19 cellular contexts compared by ENCODE assay signal in the genomic region with DNA sequence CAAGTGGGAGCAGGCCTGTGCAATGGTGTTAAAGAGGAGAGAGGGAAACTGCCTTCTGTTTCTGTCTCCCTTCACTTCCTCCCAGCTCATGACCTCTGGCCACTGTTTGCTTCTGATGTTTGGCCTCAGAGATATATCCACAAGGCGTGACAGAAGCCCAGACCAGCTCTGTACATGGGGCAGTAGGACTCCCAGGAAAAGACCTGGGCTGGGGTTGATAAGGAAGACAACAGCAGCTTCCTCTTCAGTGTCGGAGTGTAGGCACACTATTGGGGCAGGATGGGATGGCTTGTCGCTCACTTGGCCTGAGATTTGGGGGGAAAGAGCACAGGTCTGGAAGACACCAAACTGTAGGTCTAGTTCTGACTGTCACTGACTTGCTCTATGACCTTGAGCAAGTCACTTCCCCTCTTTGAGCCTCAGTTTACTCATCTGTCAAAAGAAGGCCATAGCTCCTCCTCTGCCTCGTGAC.
"Had no signal": no experiment of that assay in that cellular context is flagged by ENCODE, and none has a peak within 500 bp of the region (broad histone marks: within the 10 kb centered on the region; RNA-seq: fewer than 3 reads in every experiment).

No MANE protein-coding gene starts in this region.

- H3K4me1 Mint-ChIP-seq: immature natural killer cell; naive thymus-derived CD8-positive, alpha-beta T cell had no signal

- H3K4me3 ChIP-seq: esophagus muscularis mucosa, gastrocnemius medialis, heart right ventricle, neural progenitor cell, ovary, right atrium auricular region, sigmoid colon, skin epidermis, upper lobe of left lung, uterus had no signal

- H3K4me3 Mint-ChIP-seq: immature natural killer cell, neural progenitor cell had no signal

- H3K4me1 ChIP-seq: esophagus muscularis mucosa, gastrocnemius medialis, heart right ventricle, right atrium auricular region, sigmoid colon, upper lobe of left lung, uterus had no signal

- DNase-seq: effector memory CD4-positive, alpha-beta T cell; gastrocnemius medialis; heart right ventricle; immature natural killer cell; kidney; mesendoderm; naive thymus-derived CD8-positive, alpha-beta T cell; nucleus accumbens; ovary; sigmoid colon; stimulated activated CD4-positive, alpha-beta T cell treated with anti-CD3 and anti-CD28 coated beads, Interleukin-2, amount 100 ng/mL, for 48 hours; stimulated activated naive CD4-positive, alpha-beta T cell treated with Interleukin-2 at 50 U/mL for 16 hours; upper lobe of left lung; uterus had no signal

- H3K36me3 Mint-ChIP-seq: immature natural killer cell had no signal

- H3K27ac Mint-ChIP-seq: immature natural killer cell; naive thymus-derived CD8-positive, alpha-beta T cell; neural progenitor cell had no signal

- H3K27ac ChIP-seq: epithelial cell of prostate, esophagus muscularis mucosa, gastrocnemius medialis, heart right ventricle, ovary, right atrium auricular region, sigmoid colon, skin epidermis, upper lobe of left lung, uterus had no signal

- H3K9ac ChIP-seq: neural progenitor cell had no signal

- H3K36me3 ChIP-seq: esophagus muscularis mucosa, gastrocnemius medialis, heart right ventricle, neural progenitor cell, ovary, right atrium auricular region, sigmoid colon, upper lobe of left lung, uterus had no signal

- ATAC-seq: gastrocnemius medialis; heart right ventricle; naive thymus-derived CD8-positive, alpha-beta T cell had no signal

- H3K27me3 ChIP-seq: neural progenitor cell, ovary, right atrium auricular region, upper lobe of left lung, uterus had no signal

- H3K9me3 ChIP-seq: gastrocnemius medialis, ovary, uterus had no signal
